ENCODE assay signal across 1 cellular context in genomic region chr2:240387669-240388358, GRCh38.
A peak's percentile ranks its signal among the peaks of the same experiment; 100 is the strongest.
TF ChIP-seq lines count a peak whose summit lies in the region.

No MANE protein-coding gene starts in this region.

TF ChIP-seq in HepG2, 621 proteins besides CTCF, POLR2A, EP300 and RAD21 (continued from another document):
- TF ChIP-seq AHDC1 (CRISPR knock-in tag; IDR thresholded peaks at IDR 0.05; ENCODE audit: borderline replicate concordance) (no peak), ATAD3A (CRISPR knock-in tag; IDR thresholded peaks at IDR 0.05) (no peak), ZNF44 (CRISPR knock-in tag; IDR thresholded peaks at IDR 0.05) (no peak), ADNP (CRISPR knock-in tag; IDR thresholded peaks at IDR 0.05) (no peak), ZBTB33 (CRISPR knock-in tag; IDR thresholded peaks at IDR 0.05) (peak; percentile 83), FOSL2 (CRISPR knock-in tag; IDR thresholded peaks at IDR 0.05) (peak; percentile 92), NFE2 (CRISPR knock-in tag; IDR thresholded peaks at IDR 0.05) (peak; percentile 83), SKIL (CRISPR knock-in tag; IDR thresholded peaks at IDR 0.05; ENCODE audit: borderline replicate concordance) (no peak), MAFK (conservative IDR thresholded peaks at IDR 0.05 in 1 of 2, IDR thresholded peaks at IDR 0.05 in 1 of 2; ENCODE audit: low read length in 2 of 2) (peak; percentile 59 to 91), RBM39 (IDR thresholded peaks at IDR 0.05; ENCODE audit: low read depth, low read length, poor library complexity, severe bottlenecking) (peak; percentile 30), LCORL (IDR thresholded peaks at IDR 0.05) (no peak), LCORL (CRISPR knock-in tag; IDR thresholded peaks at IDR 0.05) (no peak), MAFF (IDR thresholded peaks at IDR 0.05; ENCODE audit: low read depth, low read length) (peak; percentile 83), ZXDC (CRISPR knock-in tag; IDR thresholded peaks at IDR 0.05) (no peak), MAFG (CRISPR knock-in tag; IDR thresholded peaks at IDR 0.05) (peak; percentile 83), PBX2 (CRISPR knock-in tag; IDR thresholded peaks at IDR 0.05) (peak; percentile 67), NFE2L2 (IDR thresholded peaks at IDR 0.05; ENCODE audit: low read length) (peak; percentile 92), ZGPAT (CRISPR knock-in tag; IDR thresholded peaks at IDR 0.05) (no peak), ZNF674 (CRISPR knock-in tag; IDR thresholded peaks at IDR 0.05; ENCODE audit: low read depth) (no peak)
